In genomic region chr2:232761301-232761907, GRCh38 we compare ENCODE assay signal across 8 cellular contexts. TPM values are rescaled to one million over a fixed set of nuclear protein-coding genes. Genes with fewer than 3 reads are reported as not detected.
DNase-seq lines count a peak whose midpoint lies in the region; ATAC-seq and TF ChIP-seq lines count a peak whose summit lies in the region.

No MANE protein-coding gene starts in this region.

- H3K27ac ChIP-seq in CD4-positive, alpha-beta T cell (ENCODE audit: low read depth, low read length) = no peak overlapping the region
- H3K27ac ChIP-seq in OCI-LY7 (ENCODE audit: low read depth, low read length, poor library complexity, severe bottlenecking) (no peak overlapping the region), body of pancreas (no peak overlapping the region), lower lobe of right lung (no peak overlapping the region)

- no peaks in the 10 kb centered on the region for H3K27me3 ChIP-seq in CD4-positive, alpha-beta T cell (ENCODE audit: control insufficient read depth, insufficient read depth, low read length)
- H3K27me3 ChIP-seq in body of pancreas (no peaks in the 10 kb centered on the region), lower lobe of right lung (ENCODE audit: low read depth) (no peaks in the 10 kb centered on the region)

- peak; percentile 76 for ATAC-seq in CD4-positive, alpha-beta T cell (ENCODE audit: poor library complexity)
- ATAC-seq in body of pancreas (no peak), lower lobe of right lung (no peak), HG02623 (IDR thresholded peaks at IDR 0.05; ENCODE audit: unreplicated experiment) (no peak), GM18870 (IDR thresholded peaks at IDR 0.05; ENCODE audit: unreplicated experiment) (no peak)

- no peaks in the 10 kb centered on the region for H3K27me3 Mint-ChIP-seq in CD4-positive, alpha-beta T cell

- no peak overlapping the region for H3K4me3 Mint-ChIP-seq in CD4-positive, alpha-beta T cell

- intact Hi-C loops in CD4-positive, alpha-beta T cell (cut with DNase I, micrococcal nuclease) = loop anchor here in 1 of 2 experiments (2.0 to 5.0 kb wide), 3 partner anchors 489 to 951 kb away; partner anchors contain the start of genes ATG16L1 and UGT1A5
- intact Hi-C loops in OCI-LY7 (cut with micrococcal nuclease; ENCODE audit: unreplicated experiment) (loop anchor here (2.0 to 10.0 kb wide), 2 partner anchors 293 to 489 kb away; partner anchors contain the start of gene ATG16L1), body of pancreas (cut with DNase I) (no loop called here), lower lobe of right lung (cut with DNase I) (no loop called here), lower leg skin (cut with DNase I; ENCODE audit: low total_unique reads) (no loop called here)

- no peaks in the 10 kb centered on the region for H3K9me2 ChIP-seq in OCI-LY7 (ENCODE audit: insufficient read depth, low read length)

- H3K4me2 ChIP-seq in OCI-LY7 (ENCODE audit: low read length) = no peak overlapping the region

- H3K36me3 Mint-ChIP-seq in CD4-positive, alpha-beta T cell (ENCODE audit: low read depth) = peaks cover 75% of the 10 kb centered on the region

- no peak overlapping the region for H2AFZ ChIP-seq in OCI-LY7 (ENCODE audit: low read length)

- no peaks in the 10 kb centered on the region for H3K9me3 Mint-ChIP-seq in CD4-positive, alpha-beta T cell

- H3K27ac Mint-ChIP-seq in CD4-positive, alpha-beta T cell = no peak overlapping the region

- peaks cover 66% of the 10 kb centered on the region for H3K36me3 ChIP-seq in OCI-LY7 (ENCODE audit: insufficient read depth, low read length)
- peaks cover 0 to 23% of the 10 kb centered on the region in 2 donors for H3K36me3 ChIP-seq in body of pancreas (replicated peaks in 1 of 2; ENCODE audit: insufficient read depth in 1 of 2, low read depth in 2 of 2)
- peaks cover 83% of the 10 kb centered on the region for H3K36me3 ChIP-seq in lower lobe of right lung

- peak; percentile 62 for TF ChIP-seq CTCF in CD4-positive, alpha-beta T cell (IDR thresholded peaks at IDR 0.05)
- TF ChIP-seq CTCF in GM20000 (IDR thresholded peaks at IDR 0.05; ENCODE audit: extremely low read depth, missing control alignments) (peak; percentile 26), OCI-LY7 (conservative IDR thresholded peaks at IDR 0.05; ENCODE audit: low read length) (peak; percentile 95), body of pancreas (IDR thresholded peaks at IDR 0.05) (peak; percentile 28 to 54 (median 46)), lower lobe of right lung (IDR thresholded peaks at IDR 0.05) (peak; percentile 39), lower leg skin (IDR thresholded peaks at IDR 0.05) (no peak)

- POLR2A ChIA-PET in CD4-positive, alpha-beta T cell (lab: Charles Lee) = no interaction called here
- POLR2A ChIA-PET in OCI-LY7 (lab: Charles Lee) = interaction anchor here (0.6 to 0.7 kb wide), 2 partner anchors 21 to 182 kb away, joined by 3 read pairs; no protein-coding TSS in a partner anchor

- 32 to 45% methylated on average over 3 of the region's 3 CpGs for WGBS in body of pancreas, 2 donors
- 54 to 56% methylated on average over 3 of the region's 3 CpGs for WGBS in lower leg skin, 2 donors

- no peaks in the 10 kb centered on the region for H4K20me1 ChIP-seq in OCI-LY7 (ENCODE audit: insufficient read depth, low read length)

- peaks cover 19% of the 10 kb centered on the region for H3K4me1 Mint-ChIP-seq in CD4-positive, alpha-beta T cell (ENCODE audit: low read depth)

- TF ChIP-seq POLR2A in body of pancreas (IDR thresholded peaks at IDR 0.05) (no peak), lower leg skin (IDR thresholded peaks at IDR 0.05) (no peak)

- H3K4me3 ChIP-seq in OCI-LY7 (ENCODE audit: low read depth, low read length, poor library complexity, severe bottlenecking) (no peak overlapping the region), body of pancreas (no peak overlapping the region), lower lobe of right lung (no peak overlapping the region), lower leg skin (ENCODE audit: low read depth, poor library complexity, severe bottlenecking) (no peak overlapping the region)

- H3K4me1 ChIP-seq in OCI-LY7 (ENCODE audit: insufficient read depth, low read length, poor library complexity, severe bottlenecking) = no peaks in the 10 kb centered on the region
- H3K4me1 ChIP-seq in body of pancreas = peaks cover 5% of the 10 kb centered on the region
- H3K4me1 ChIP-seq in lower lobe of right lung = no peaks in the 10 kb centered on the region

- BruUV-seq in OCI-LY7 (replicated peaks; lab: Mats Ljungman, UMichigan) = no TSS peak

- peak in 6 of 10 experiments; percentile 3 to 32 (median 15) for DNase-seq in CD4-positive, alpha-beta T cell
- DNase-seq in GM20000 (ENCODE audit: low spot score) = peak; percentile 23
- peak; percentile 70 for DNase-seq in OCI-LY7 (ENCODE audit: low spot score)
- peak in 2 of 4 donors; percentile 13 to 28 for DNase-seq in body of pancreas
- DNase-seq in lower lobe of right lung = no peak
- DNase-seq in lower leg skin (ENCODE audit: low spot score in 2 of 2) = no peak

- no peaks in the 10 kb centered on the region for H3K9me3 ChIP-seq in CD4-positive, alpha-beta T cell (ENCODE audit: control insufficient read depth, low read length)
- H3K9me3 ChIP-seq in OCI-LY7 (ENCODE audit: low read length) (no peaks in the 10 kb centered on the region), body of pancreas (no peaks in the 10 kb centered on the region), lower lobe of right lung (no peaks in the 10 kb centered on the region)

- H3K79me2 ChIP-seq in OCI-LY7 (ENCODE audit: insufficient read depth, low read depth, low read length) = no peaks in the 10 kb centered on the region

- CTCF ChIA-PET in CD4-positive, alpha-beta T cell (lab: Charles Lee) = no interaction called here
- CTCF ChIA-PET in OCI-LY7 (lab: Charles Lee; ENCODE audit: unreplicated experiment) = no interaction called here

RNA-seq across cellular contexts. Expression of gene KCNJ13, which starts 15.0 kb away (rescaled TPM):
- not detected for total RNA-seq in CD4-positive, alpha-beta T cell
- not detected in 2 replicates for total RNA-seq in OCI-LY7 (2014; rRNA removed; shearing (Covaris generic))
- not detected in 2 replicates for total RNA-seq in OCI-LY7 (2022)
- not detected for total RNA-seq in body of pancreas
- total RNA-seq in lower lobe of right lung = not detected
- total RNA-seq in lower leg skin = 1 to 10 TPM in 3 of 4 donors, under 1 TPM in 1; 0.84 to 5.2 (median 3.2) TPM

Comparison
In these comparisons a context has a peak if more than half of its experiments do, and no peak if none do; other contexts are left out.
1. DNase-seq: peak in CD4-positive, alpha-beta T cell (6 of 10), GM20000 (single experiment) and OCI-LY7 (single experiment); none in lower lobe of right lung (single experiment) and lower leg skin (0 of 2).
2. CTCF ChIP-seq: peak in CD4-positive, alpha-beta T cell (single experiment), GM20000 (single experiment), OCI-LY7 (single experiment), body of pancreas (7 of 7) and lower lobe of right lung (single experiment); none in lower leg skin (0 of 3).